10 cellular contexts compared by ENCODE assay signal in the genomic region with DNA sequence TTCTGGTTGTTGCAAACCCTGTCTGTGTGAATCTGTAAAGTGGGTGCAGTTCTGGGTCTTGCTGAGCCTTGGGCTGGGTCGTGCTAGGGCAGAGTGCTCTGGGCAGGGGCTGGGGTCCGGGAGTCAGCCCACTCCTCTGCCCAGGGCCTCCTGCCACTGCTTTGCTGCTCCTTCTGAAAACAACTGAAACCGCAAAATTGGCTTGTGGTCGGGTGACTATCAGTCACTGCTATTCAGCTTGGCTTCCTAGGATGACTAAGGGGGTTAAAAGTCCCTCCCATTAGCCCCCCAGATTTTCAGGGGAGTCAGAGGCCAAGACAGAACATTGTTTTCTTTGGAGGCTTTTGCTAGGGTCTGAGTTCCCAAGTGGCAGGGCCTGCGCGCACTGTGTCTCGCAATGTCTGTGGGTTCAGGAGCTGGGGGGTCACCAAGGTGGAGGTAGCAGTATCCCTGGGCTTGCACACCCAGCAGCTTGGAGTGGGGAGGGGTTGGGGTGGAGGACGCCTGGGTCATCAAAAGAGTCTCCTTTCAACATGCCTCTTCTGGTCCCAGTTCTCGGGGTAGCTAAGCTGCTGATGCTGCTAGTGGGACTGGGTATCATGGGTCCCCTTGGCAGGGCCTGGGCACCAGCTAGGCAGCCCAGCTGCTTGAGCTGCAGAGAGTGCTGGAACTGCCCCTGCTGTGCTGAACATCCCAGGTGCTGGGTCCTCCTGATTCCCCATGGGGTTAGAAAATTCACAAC. TPM values are rescaled to one million over a fixed set of nuclear protein-coding genes. Genes with fewer than 3 reads are reported as not detected.
DNase-seq lines count a peak whose midpoint lies in the region; FAIRE-seq and TF ChIP-seq lines count a peak whose summit lies in the region.
"Had no signal": no experiment of that assay in that cellular context is flagged by ENCODE, and none has a peak within 500 bp of the region (broad histone marks: within the 10 kb centered on the region; RNA-seq: fewer than 3 reads in every experiment).

No MANE protein-coding gene starts in this region.

- peaks cover 77% of the 10 kb centered on the region for H3K27me3 ChIP-seq in keratinocyte (ENCODE audit: control insufficient read depth, extremely low read depth, insufficient read depth, low read length)

- no peak overlapping the region for H3K27ac ChIP-seq in keratinocyte (ENCODE audit: control insufficient read depth, insufficient read depth, low read length)

- H2AFZ ChIP-seq in keratinocyte (ENCODE audit: control insufficient read depth, low read length) = no peak overlapping the region

- no peaks in the 10 kb centered on the region for H3K9me1 ChIP-seq in keratinocyte (ENCODE audit: control insufficient read depth, extremely low read depth, insufficient read depth, low read length)

- peak overlapping the region; percentile 3 for H3K4me2 ChIP-seq in keratinocyte (ENCODE audit: control insufficient read depth, extremely low read depth, insufficient read depth, low read depth, low read length)

- peak; percentile 74 for DNase-seq in AG20443 (ENCODE audit: low spot score)
- peak; percentile 60 for DNase-seq in KBM-7
- DNase-seq in activated CD8-positive, alpha-beta memory T cell treated with anti-CD3 and anti-CD28 coated beads for 24 hours = peak; percentile 90
- no peak for DNase-seq in keratinocyte (ENCODE audit: low read depth, low spot score)
- DNase-seq in NCI-H1417 treated with DMSO at 0.1 percent for 48 hours (lab: John Stamatoyannopoulos, UW) = no peak
- no peak for DNase-seq in 8988T
- no peak for DNase-seq in NCI-H345 (lab: John Stamatoyannopoulos, UW)
- DNase-seq in HT-29 (ENCODE audit: low spot score) = no peak
- DNase-seq: NCI-H2081 treated with DMSO at 0.1 percent for 48 hours had no signal

- no peaks in the 10 kb centered on the region for H3K9me3 ChIP-seq in keratinocyte (ENCODE audit: control insufficient read depth, low read depth, low read length)

- no peak overlapping the region for H3K9ac ChIP-seq in keratinocyte (ENCODE audit: control insufficient read depth, extremely low read depth, insufficient read depth, low read length)

- H3K4me1 ChIP-seq in keratinocyte (ENCODE audit: control insufficient read depth, extremely low read depth, insufficient read depth, low read length) = peaks cover 7% of the 10 kb centered on the region

- no peak overlapping the region for H3K4me3 ChIP-seq in keratinocyte (ENCODE audit: control insufficient read depth in 2 of 3, extremely low read depth in 1 of 3, insufficient read depth in 2 of 3, low read depth in 1 of 3, low read length in 3 of 3)
- H3K4me3 ChIP-seq: skin epidermis had no signal

- no peaks in the 10 kb centered on the region for H3K79me2 ChIP-seq in keratinocyte (ENCODE audit: control insufficient read depth, insufficient read depth, low read length)

- FAIRE-seq in keratinocyte (lab: Jason Lieb, UNC) = no peak

- no peak for TF ChIP-seq CTCF in keratinocyte (optimal IDR thresholded peaks at IDR 0.05 in 1 of 3, IDR thresholded peaks at IDR 0.05 in 1 of 3, conservative IDR thresholded peaks at IDR 0.05 in 1 of 3; ENCODE audit: extremely low read depth in 1 of 3, insufficient read depth in 2 of 3, low read length in 3 of 3)

- dilution Hi-C loops in keratinocyte (cut with MboI; ENCODE audit: extremely low pct_ligation_motif_present, low sequenced_read_pairs) = no loop called here

- in situ Hi-C loops in KBM-7 (cut with MboI; ENCODE audit: low pct_unique_long_range_greater_than_20kb, low sequenced_read_pairs) = no loop called here

- H3K36me3 ChIP-seq in keratinocyte (ENCODE audit: control insufficient read depth in 2 of 2, extremely low read depth in 1 of 2, insufficient read depth in 2 of 2, low read length in 2 of 2) = no peaks in the 10 kb centered on the region

- H4K20me1 ChIP-seq in keratinocyte (ENCODE audit: control insufficient read depth, extremely low read depth, insufficient read depth, low read length) = peaks cover 6% of the 10 kb centered on the region

RNA-seq across cellular contexts. Expression of gene TBX21, which starts 13.5 kb away (rescaled TPM):
- not detected in 3 replicates for polyA plus RNA-seq in keratinocyte
- polyA plus RNA-seq in keratinocyte (2011; ENCODE audit: low read depth) = not detected
- not detected in 2 replicates for polyA plus RNA-seq in keratinocyte (2011; cell fraction: cytosol; rRNA removed)
- polyA plus RNA-seq in keratinocyte (2011; cell fraction: nucleus; rRNA removed) = not detected in 2 replicates
- polyA plus RNA-seq in keratinocyte (2012; ENCODE audit: low replicate concordance) = not detected in 2 replicates
- not detected in 3 replicates for polyA minus RNA-seq in keratinocyte
- polyA minus RNA-seq in keratinocyte (2011; cell fraction: cytosol; rRNA and poly(A)+ RNA removed) = not detected
- not detected in 2 replicates for polyA minus RNA-seq in keratinocyte (2011; cell fraction: nucleus; rRNA and poly(A)+ RNA removed)
- total RNA-seq in HT-29 (2014; rRNA removed; shearing (Covaris generic)) = not detected in 2 replicates

RNA-seq across cellular contexts. Expression of gene TBKBP1, which starts 25.6 kb away (rescaled TPM):
- 4.3 to 6.0 TPM (median 5.6 TPM) in 3 replicates for polyA plus RNA-seq in keratinocyte
- polyA plus RNA-seq in keratinocyte (2011; ENCODE audit: low read depth) = 4.5 TPM
- 2.5 and 4.6 TPM in 2 replicates for polyA plus RNA-seq in keratinocyte (2011; cell fraction: cytosol; rRNA removed)
- 12.5 and 12.6 TPM in 2 replicates for polyA plus RNA-seq in keratinocyte (2011; cell fraction: nucleus; rRNA removed)
- 5.6 and 8.2 TPM in 2 replicates for polyA plus RNA-seq in keratinocyte (2012; ENCODE audit: low replicate concordance)
- 4.3 to 7.5 TPM (median 5.4 TPM) in 3 replicates for polyA minus RNA-seq in keratinocyte
- 14.4 TPM for polyA minus RNA-seq in keratinocyte (2011; cell fraction: cytosol; rRNA and poly(A)+ RNA removed)
- 4.8 and 5.6 TPM in 2 replicates for polyA minus RNA-seq in keratinocyte (2011; cell fraction: nucleus; rRNA and poly(A)+ RNA removed)
- 0.18 and 0.20 TPM in 2 replicates for total RNA-seq in HT-29 (2014; rRNA removed; shearing (Covaris generic))

Comparison
In these comparisons a context has a peak if more than half of its experiments do, and no peak if none do; other contexts are left out.
1. DNase-seq: peak in AG20443 (single experiment), KBM-7 (single experiment) and activated CD8-positive, alpha-beta memory T cell treated with anti-CD3 and anti-CD28 coated beads for 24 hours (single experiment); none in keratinocyte (single experiment), NCI-H1417 treated with DMSO at 0.1 percent for 48 hours (single experiment), 8988T (single experiment), NCI-H345 (single experiment) and HT-29 (single experiment).